ENCODE assay signal across 12 cellular contexts in genomic region chr7:232571-233455, GRCh38. TPM values are rescaled to one million over a fixed set of nuclear protein-coding genes. Genes with fewer than 3 reads are reported as not detected.
DNase-seq lines count a peak whose midpoint lies in the region; ATAC-seq and TF ChIP-seq lines count a peak whose summit lies in the region.
"Had no signal": no experiment of that assay in that cellular context is flagged by ENCODE, and none has a peak within 500 bp of the region (broad histone marks: within the 10 kb centered on the region; RNA-seq: fewer than 3 reads in every experiment).

No MANE protein-coding gene starts in this region.

- no peak for ATAC-seq in HG02798 (IDR thresholded peaks at IDR 0.05; ENCODE audit: poor library complexity, unreplicated experiment)

- H3K27me3 ChIP-seq in breast epithelium: no peaks in the 10 kb centered on the region
- no peaks in the 10 kb centered on the region for H3K27me3 ChIP-seq in layer of hippocampus (ENCODE audit: control insufficient read depth, insufficient read depth, low read length)
- no peaks in the 10 kb centered on the region for H3K27me3 ChIP-seq in suprapubic skin

- no peak for TF ChIP-seq EP300 in suprapubic skin (IDR thresholded peaks at IDR 0.05)

- 70% methylated on average over 37 of the region's 42 CpGs for WGBS in suprapubic skin

- TF ChIP-seq POLR2A in breast epithelium (IDR thresholded peaks at IDR 0.05) (no peak), suprapubic skin (IDR thresholded peaks at IDR 0.05) (no peak)

- no peaks in the 10 kb centered on the region for H3K36me3 ChIP-seq in breast epithelium
- no peaks in the 10 kb centered on the region for H3K36me3 ChIP-seq in suprapubic skin
- H3K36me3 ChIP-seq: HAP-1 had no signal

- H3K4me1 ChIP-seq in breast epithelium (peaks cover 40 to 43% of the 10 kb centered on the region in 2 donors), suprapubic skin (peaks cover 60% of the 10 kb centered on the region)
- H3K4me1 ChIP-seq: HAP-1 had no signal

- intact Hi-C loops in breast epithelium (cut with DNase I; ENCODE audit: low total_unique reads): no loop called here

- H3K9me3 ChIP-seq in breast epithelium: no peaks in the 10 kb centered on the region
- no peaks in the 10 kb centered on the region for H3K9me3 ChIP-seq in suprapubic skin
- H3K9me3 ChIP-seq: HAP-1 had no signal

- H3K4me3 ChIP-seq in breast epithelium (peak overlapping the region in 1 of 3 donors; percentile 56), suprapubic skin (no peak overlapping the region)
- H3K4me3 ChIP-seq: HAP-1 had no signal

- H3K27ac ChIP-seq in breast epithelium (peak overlapping the region; percentile 89 to 98), layer of hippocampus (ENCODE audit: low read depth, low read length) (peak overlapping the region; percentile 50), suprapubic skin (peak overlapping the region; percentile 90)

- DNase-seq in GM04504 (ENCODE audit: low read depth) (peak; percentile 54), breast epithelium (ENCODE audit: low spot score in 2 of 2) (no peak), suprapubic skin (ENCODE audit: low spot score in 2 of 2) (no peak), DMS53 treated with DMSO at 0.1 percent for 48 hours (lab: John Stamatoyannopoulos, UW; ENCODE audit: unreplicated experiment) (no peak)
- no peak for DNase-seq in activated CD4-positive, CD25-positive, alpha-beta regulatory T cell (lab: John Stamatoyannopoulos, UW)
- no peak for DNase-seq in central memory CD4-positive, alpha-beta T cell
- DNase-seq: DMS79, islet precursor cell had no signal

- TF ChIP-seq CTCF in breast epithelium (IDR thresholded peaks at IDR 0.05): no peak
- no peak for TF ChIP-seq CTCF in suprapubic skin (IDR thresholded peaks at IDR 0.05)

RNA-seq across cellular contexts. Expression of gene FAM20C, which starts 40.4 kb away (rescaled TPM):
- total RNA-seq in breast epithelium (10 to 100 TPM; 30.7 to 73.7 (median 71.0) TPM), suprapubic skin (10 to 100 TPM; 15.8 to 20.4 (median 18.7) TPM)

RNA-seq across cellular contexts. Expression of gene FOXL3, which starts 57.2 kb away (rescaled TPM):
- total RNA-seq in breast epithelium (not detected), suprapubic skin (not detected)
- total RNA-seq: dermis microvascular lymphatic vessel endothelial cell had no signal
